In the genomic region with DNA sequence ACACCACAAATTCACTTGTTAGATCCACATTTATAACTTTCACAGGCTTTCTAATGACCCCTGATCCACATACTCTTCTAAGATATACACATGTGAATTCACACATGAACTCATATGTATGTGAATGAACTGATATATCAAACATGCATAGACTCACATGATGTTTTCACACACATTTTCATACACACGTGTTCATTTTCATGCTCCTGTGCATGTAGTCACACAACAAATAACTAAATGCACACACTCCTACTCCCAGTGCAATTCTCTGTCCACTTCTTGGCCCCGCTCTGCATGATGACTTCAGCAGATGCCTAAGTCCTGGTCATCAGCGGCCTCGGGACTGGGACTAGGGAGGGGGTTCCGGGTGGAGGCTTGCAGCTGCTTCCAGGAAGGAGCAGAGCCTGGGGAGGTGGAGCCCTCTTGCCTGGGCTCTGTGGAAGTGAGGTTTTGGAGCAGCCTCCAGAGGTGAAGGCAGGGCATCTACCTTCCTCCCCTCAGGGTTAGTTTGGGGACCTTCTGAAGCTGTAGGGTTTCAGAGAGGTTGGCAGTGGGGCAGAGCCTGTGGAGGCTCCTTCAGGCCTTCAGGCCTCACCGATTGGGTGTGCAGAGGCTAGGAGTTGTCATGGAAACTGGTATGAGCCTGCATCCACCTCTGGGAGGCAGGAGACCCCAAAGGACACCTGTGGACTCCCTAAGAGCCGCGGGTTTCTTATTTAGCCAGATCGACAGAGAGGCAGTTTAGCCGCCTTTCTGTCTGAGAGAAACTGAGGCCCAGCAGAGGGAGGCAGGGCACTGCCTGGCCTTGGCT, we compare ENCODE assay signal across 8 cellular contexts. TPM values are rescaled to one million over a fixed set of nuclear protein-coding genes. Genes with fewer than 3 reads are reported as not detected.
DNase-seq lines count a peak whose midpoint lies in the region; ATAC-seq and TF ChIP-seq lines count a peak whose summit lies in the region.

No MANE protein-coding gene starts in this region.

- H3K27ac ChIP-seq in WERI-Rb-1, result peak overlapping the region; percentile 98
- H3K27ac ChIP-seq in neural cell (ENCODE audit: low read length), result no peak overlapping the region

- DNase-seq in ELR (ENCODE audit: low read depth) (peak; percentile 91), WERI-Rb-1 (peak; percentile 70), fibroblast of the aortic adventitia (ENCODE audit: low read depth) (peak; percentile 89), HUDEP-2 (lab: John Stamatoyannopoulos, UW; ENCODE audit: unreplicated experiment in 76 of 76) (no peak), DMS 273 treated with DMSO at 0.1 percent for 48 hours (lab: John Stamatoyannopoulos, UW) (no peak)

- H3F3A ChIP-seq in neural cell (ENCODE audit: insufficient read depth, low read length, poor library complexity, severe bottlenecking), result no peaks in the 10 kb centered on the region

- no peak overlapping the region for H3K4me3 ChIP-seq in WERI-Rb-1 (ENCODE audit: low read depth, low read length)
- H3K4me3 ChIP-seq in fibroblast of the aortic adventitia (ENCODE audit: low read depth, low read length), result peak overlapping the region; percentile 86
- H3K4me3 ChIP-seq in neural cell (ENCODE audit: low read length), result peak overlapping the region; percentile 80

- TF ChIP-seq CTCF in WERI-Rb-1 (IDR thresholded peaks at IDR 0.05; ENCODE audit: low read depth, low read length) (no peak), fibroblast of the aortic adventitia (IDR thresholded peaks at IDR 0.05; ENCODE audit: insufficient read depth, low read length) (no peak), neural cell (IDR thresholded peaks at IDR 0.05; ENCODE audit: poor library complexity, severe bottlenecking) (no peak)

- no peaks in the 10 kb centered on the region for H3K9me3 ChIP-seq in WERI-Rb-1 (ENCODE audit: severe bottlenecking)
- no peaks in the 10 kb centered on the region for H3K9me3 ChIP-seq in neural cell (ENCODE audit: low read length)

- no peak for TF ChIP-seq EP300 in neural cell (conservative IDR thresholded peaks at IDR 0.05; ENCODE audit: poor library complexity, severe bottlenecking)

- H3K36me3 ChIP-seq in WERI-Rb-1 (peaks cover 43% of the 10 kb centered on the region), neural cell (ENCODE audit: insufficient read depth, low read length) (no peaks in the 10 kb centered on the region)

- peak overlapping the region; percentile 0 for H3K9ac ChIP-seq in neural cell (ENCODE audit: low read length)

- no peaks in the 10 kb centered on the region for H3K27me3 ChIP-seq in WERI-Rb-1 (ENCODE audit: insufficient read depth, low read depth, severe bottlenecking)
- peaks cover 10% of the 10 kb centered on the region for H3K27me3 ChIP-seq in neural cell (ENCODE audit: insufficient read depth, low read depth, low read length)

- H3K79me2 ChIP-seq in neural cell (replicated peaks; ENCODE audit: insufficient read depth, low read length), result peaks cover 22% of the 10 kb centered on the region

- peak overlapping the region; percentile 42 for H3K4me2 ChIP-seq in neural cell (ENCODE audit: low read length)

- no peaks in the 10 kb centered on the region for H3K9me2 ChIP-seq in neural cell (ENCODE audit: insufficient read depth, low read length)

- H4K20me1 ChIP-seq in neural cell (ENCODE audit: insufficient read depth), result no peaks in the 10 kb centered on the region

- no peak overlapping the region for H2AFZ ChIP-seq in neural cell (ENCODE audit: low read depth, low read length)

- ATAC-seq in GM21367 (IDR thresholded peaks at IDR 0.05; ENCODE audit: unreplicated experiment) (no peak), GM21526 (IDR thresholded peaks at IDR 0.05; ENCODE audit: low FRiP score, unreplicated experiment) (no peak)

- TF ChIP-seq RAD21 in neural cell (conservative IDR thresholded peaks at IDR 0.05), result no peak

TF ChIP-seq in neural cell, 6 proteins besides CTCF, POLR2A, EP300 and RAD21:
- TF ChIP-seq SMC3 (conservative IDR thresholded peaks at IDR 0.05; ENCODE audit: poor library complexity) (no peak), POLR2AphosphoS5 (IDR thresholded peaks at IDR 0.05) (no peak), MXI1 (conservative IDR thresholded peaks at IDR 0.05; ENCODE audit: poor library complexity, severe bottlenecking) (no peak)

RNA-seq across cellular contexts. Expression of a gene that starts 1.8 kb away (rescaled TPM):
- total RNA-seq in fibroblast of the aortic adventitia (ENCODE audit: low replicate concordance), result 91.7 and 175 TPM in 2 replicates
- polyA plus RNA-seq in neural cell, result 40.1 and 58.4 TPM in 2 replicates
- polyA minus RNA-seq in neural cell, result 27.4 and 31.2 TPM in 2 replicates

RNA-seq across cellular contexts. Expression of a gene that starts 14.1 kb away (rescaled TPM):
- 4.1 and 4.8 TPM in 2 replicates for total RNA-seq in fibroblast of the aortic adventitia (ENCODE audit: low replicate concordance)
- polyA plus RNA-seq in neural cell, result 4.2 and 4.8 TPM in 2 replicates
- polyA minus RNA-seq in neural cell, result 5.6 TPM in 2 replicates

RNA-seq across cellular contexts. Expression of a gene that starts 14.1 kb away (rescaled TPM):
- 27.8 and 38.2 TPM in 2 replicates for total RNA-seq in fibroblast of the aortic adventitia (ENCODE audit: low replicate concordance)
- polyA plus RNA-seq in neural cell, result 121 and 122 TPM in 2 replicates
- 44.9 and 47.7 TPM in 2 replicates for polyA minus RNA-seq in neural cell

RNA-seq across cellular contexts. Expression of a gene that starts 29.5 kb away (rescaled TPM):
- total RNA-seq in fibroblast of the aortic adventitia (ENCODE audit: low replicate concordance), result 0.16 and 0.27 TPM in 2 replicates
- 1.5 and 2.6 TPM in 2 replicates for polyA plus RNA-seq in neural cell
- 2.2 and 2.8 TPM in 2 replicates for polyA minus RNA-seq in neural cell

RNA-seq across cellular contexts. Expression of a gene that starts 29.6 kb away (rescaled TPM):
- total RNA-seq in fibroblast of the aortic adventitia (ENCODE audit: low replicate concordance), result 56.6 and 83.2 TPM in 2 replicates
- polyA plus RNA-seq in neural cell, result 52.1 and 56.5 TPM in 2 replicates
- polyA minus RNA-seq in neural cell, result 29.7 and 32.3 TPM in 2 replicates

Comparison
In these comparisons a context has a peak if more than half of its experiments do, and no peak if none do; other contexts are left out.
1. DNase-seq: peak in ELR (single experiment), WERI-Rb-1 (single experiment) and fibroblast of the aortic adventitia (single experiment); none in HUDEP-2 (0 of 76) and DMS 273 treated with DMSO at 0.1 percent for 48 hours (single experiment).